19 cellular contexts compared by ENCODE assay signal in the genomic region with DNA sequence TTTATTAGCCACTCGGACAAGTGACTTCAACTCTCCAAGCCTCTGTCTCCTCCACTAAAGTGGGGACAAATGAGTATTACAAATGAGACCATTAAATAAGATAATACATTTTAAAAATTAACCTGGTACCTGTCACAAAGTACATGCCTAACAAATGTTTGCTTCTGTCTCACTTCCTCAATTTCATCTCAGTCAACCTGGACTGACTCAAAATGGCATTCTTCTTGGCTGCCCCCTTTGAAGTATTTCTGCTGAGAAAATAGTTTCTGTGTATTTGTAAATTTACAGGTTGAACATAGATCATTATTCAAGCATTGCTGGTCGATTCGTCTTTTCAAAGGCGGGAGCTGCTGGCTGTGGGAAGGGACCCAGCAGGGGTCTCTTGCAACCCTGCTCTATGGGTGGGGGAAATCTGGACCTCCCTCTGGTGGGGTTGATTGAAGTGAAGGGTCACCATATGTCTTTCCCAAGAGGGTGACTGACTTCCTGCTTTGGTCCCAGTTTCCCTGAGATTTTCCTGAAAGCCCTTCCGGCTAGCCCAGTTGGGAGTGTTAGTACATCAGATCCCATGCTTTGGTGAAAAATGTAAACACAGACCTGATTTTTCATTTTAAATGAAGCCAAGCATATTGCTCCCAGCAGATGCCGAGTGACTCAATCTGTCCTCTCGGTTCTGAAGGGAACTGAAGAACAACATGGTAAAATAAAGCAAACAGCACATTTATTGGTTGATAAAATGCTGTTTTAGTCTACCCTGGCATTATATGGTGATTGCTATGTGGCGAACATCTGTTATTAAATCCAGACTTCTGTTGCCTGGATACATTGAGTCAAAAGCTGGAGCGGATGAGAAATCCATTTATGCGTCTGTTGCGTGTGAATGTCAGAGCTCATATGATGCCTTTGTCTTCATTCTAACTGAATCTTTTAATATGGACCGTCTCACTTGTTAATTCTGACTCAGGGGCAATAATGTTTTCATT.
DNase-seq lines count a peak whose midpoint lies in the region; ATAC-seq and TF ChIP-seq lines count a peak whose summit lies in the region.
"Had no signal": no experiment of that assay in that cellular context is flagged by ENCODE, and none has a peak within 500 bp of the region (broad histone marks: within the 10 kb centered on the region; RNA-seq: fewer than 3 reads in every experiment).

No MANE protein-coding gene starts in this region.

- H3K36me3 Mint-ChIP-seq in osteocyte (ENCODE audit: unreplicated experiment), result peaks cover 3% of the 10 kb centered on the region
- H3K36me3 Mint-ChIP-seq in activated T-helper 1 cell treated with anti-CD3 and anti-CD28 coated beads, Interleukin-12 subunit alpha, Interleukin-12 subunit beta, Interleukin-2, Interleukin-4 antibody, amounts not matched to agents 30 ng/mL and 10 ng/mL and 1 ng/mL, durations not matched to agents 14 hours and 24 hours and 36 hours (ENCODE audit: low read depth), result peaks cover 2% of the 10 kb centered on the region

- peak; percentile 88 for DNase-seq in cerebellar cortex (ENCODE audit: low spot score)
- DNase-seq in osteocyte (ENCODE audit: extremely low spot score, unreplicated experiment), result no peak
- no peak for DNase-seq in HuH-7.5 (ENCODE audit: low spot score)
- DNase-seq in activated T-helper 1 cell treated with anti-CD3 and anti-CD28 coated beads, Interleukin-12 subunit alpha, Interleukin-12 subunit beta, Interleukin-2, Interleukin-4 antibody, amounts not matched to agents 30 ng/mL and 10 ng/mL and 1 ng/mL, durations not matched to agents 14 hours and 24 hours and 36 hours (ENCODE audit: low spot score), result no peak
- DNase-seq: AML-193, COR-L47, gastrocnemius medialis, Kasumi-1, left ventricle myocardium inferior, ovary, sigmoid colon, substantia nigra had no signal

- H3K4me3 Mint-ChIP-seq in osteocyte (ENCODE audit: unreplicated experiment), result no peak overlapping the region
- H3K4me3 Mint-ChIP-seq in activated T-helper 1 cell treated with anti-CD3 and anti-CD28 coated beads, Interleukin-12 subunit alpha, Interleukin-12 subunit beta, Interleukin-2, Interleukin-4 antibody, amounts not matched to agents 30 ng/mL and 10 ng/mL and 1 ng/mL, durations not matched to agents 14 hours and 24 hours and 36 hours, result no peak overlapping the region
- H3K4me3 Mint-ChIP-seq: central memory CD8-positive, alpha-beta T cell; GM23338; T-helper 2 cell treated with Interferon-gamma antibody and Interleukin-4, amounts not matched to agents 5 μg/mL and 100 μg/mL, for 36 hours had no signal

- peak overlapping the region; percentile 82 for H3K27ac Mint-ChIP-seq in osteocyte (ENCODE audit: unreplicated experiment)
- H3K27ac Mint-ChIP-seq in activated T-helper 1 cell treated with anti-CD3 and anti-CD28 coated beads, Interleukin-12 subunit alpha, Interleukin-12 subunit beta, Interleukin-2, Interleukin-4 antibody, amounts not matched to agents 30 ng/mL and 10 ng/mL and 1 ng/mL, durations not matched to agents 14 hours and 24 hours and 36 hours, result no peak overlapping the region
- H3K27ac Mint-ChIP-seq: activated T-helper 2 cell treated with anti-CD3 and anti-CD28 coated beads, Interferon-gamma antibody, Interleukin-2, Interleukin-4, amounts not matched to agents 10 μg/mL and 5 μg/mL and 100 μg/mL, durations not matched to agents 14 hours and 24 hours and 36 hours; GM23338; T-helper 2 cell treated with Interferon-gamma antibody and Interleukin-4, amounts not matched to agents 5 μg/mL and 100 μg/mL, for 36 hours had no signal

- no peak for TF ChIP-seq CTCF in osteocyte (IDR thresholded peaks at IDR 0.05)

- peaks cover 27% of the 10 kb centered on the region for H3K4me1 Mint-ChIP-seq in osteocyte (ENCODE audit: unreplicated experiment)
- peaks cover 12% of the 10 kb centered on the region for H3K4me1 Mint-ChIP-seq in activated T-helper 1 cell treated with anti-CD3 and anti-CD28 coated beads, Interleukin-12 subunit alpha, Interleukin-12 subunit beta, Interleukin-2, Interleukin-4 antibody, amounts not matched to agents 30 ng/mL and 10 ng/mL and 1 ng/mL, durations not matched to agents 14 hours and 24 hours and 36 hours (ENCODE audit: low read depth)
- H3K4me1 Mint-ChIP-seq: central memory CD8-positive, alpha-beta T cell had no signal

- peaks cover 6% of the 10 kb centered on the region for H3K9me3 Mint-ChIP-seq in osteocyte (ENCODE audit: unreplicated experiment)
- H3K9me3 Mint-ChIP-seq in activated T-helper 1 cell treated with anti-CD3 and anti-CD28 coated beads, Interleukin-12 subunit alpha, Interleukin-12 subunit beta, Interleukin-2, Interleukin-4 antibody, amounts not matched to agents 30 ng/mL and 10 ng/mL and 1 ng/mL, durations not matched to agents 14 hours and 24 hours and 36 hours, result peaks cover 30% of the 10 kb centered on the region
- H3K9me3 Mint-ChIP-seq: central memory CD8-positive, alpha-beta T cell had no signal

- ATAC-seq in GM18909 (IDR thresholded peaks at IDR 0.05; ENCODE audit: poor library complexity, unreplicated experiment) (peak; percentile 45), HG03354 (IDR thresholded peaks at IDR 0.05; ENCODE audit: poor library complexity, severe bottlenecking, unreplicated experiment) (peak; percentile 61), SK-N-SH treated with all-trans-retinoic acid at 6 μM for 48 hours (no peak)
- ATAC-seq: gastrocnemius medialis, GM23338 had no signal

- H3K27me3 Mint-ChIP-seq in osteocyte (ENCODE audit: unreplicated experiment), result peaks cover 2% of the 10 kb centered on the region
- H3K27me3 Mint-ChIP-seq in activated T-helper 1 cell treated with anti-CD3 and anti-CD28 coated beads, Interleukin-12 subunit alpha, Interleukin-12 subunit beta, Interleukin-2, Interleukin-4 antibody, amounts not matched to agents 30 ng/mL and 10 ng/mL and 1 ng/mL, durations not matched to agents 14 hours and 24 hours and 36 hours (ENCODE audit: insufficient read depth), result peaks cover 24% of the 10 kb centered on the region

- intact Hi-C loops in activated T-helper 1 cell treated with anti-CD3 and anti-CD28 coated beads, Interleukin-12 subunit alpha, Interleukin-12 subunit beta, Interleukin-2, Interleukin-4 antibody, amounts not matched to agents 30 ng/mL and 10 ng/mL and 1 ng/mL, durations not matched to agents 14 hours and 24 hours and 36 hours (cut with micrococcal nuclease), result no loop called here

TF ChIP-seq in SK-N-SH treated with all-trans-retinoic acid at 6 μM for 48 hours, 23 proteins besides CTCF, POLR2A, EP300 and RAD21:
- TF ChIP-seq GLIS3 (CRISPR knock-in tag; IDR thresholded peaks at IDR 0.05) (no peak), TOX (CRISPR knock-in tag; IDR thresholded peaks at IDR 0.05; ENCODE audit: borderline replicate concordance) (no peak), ARNTL (CRISPR knock-in tag; IDR thresholded peaks at IDR 0.05; ENCODE audit: borderline replicate concordance, low read depth) (no peak), ZFP30 (CRISPR knock-in tag; IDR thresholded peaks at IDR 0.05) (no peak), CSDC2 (CRISPR knock-in tag; IDR thresholded peaks at IDR 0.05) (no peak)
- TF ChIP-seq, protein P1, sequence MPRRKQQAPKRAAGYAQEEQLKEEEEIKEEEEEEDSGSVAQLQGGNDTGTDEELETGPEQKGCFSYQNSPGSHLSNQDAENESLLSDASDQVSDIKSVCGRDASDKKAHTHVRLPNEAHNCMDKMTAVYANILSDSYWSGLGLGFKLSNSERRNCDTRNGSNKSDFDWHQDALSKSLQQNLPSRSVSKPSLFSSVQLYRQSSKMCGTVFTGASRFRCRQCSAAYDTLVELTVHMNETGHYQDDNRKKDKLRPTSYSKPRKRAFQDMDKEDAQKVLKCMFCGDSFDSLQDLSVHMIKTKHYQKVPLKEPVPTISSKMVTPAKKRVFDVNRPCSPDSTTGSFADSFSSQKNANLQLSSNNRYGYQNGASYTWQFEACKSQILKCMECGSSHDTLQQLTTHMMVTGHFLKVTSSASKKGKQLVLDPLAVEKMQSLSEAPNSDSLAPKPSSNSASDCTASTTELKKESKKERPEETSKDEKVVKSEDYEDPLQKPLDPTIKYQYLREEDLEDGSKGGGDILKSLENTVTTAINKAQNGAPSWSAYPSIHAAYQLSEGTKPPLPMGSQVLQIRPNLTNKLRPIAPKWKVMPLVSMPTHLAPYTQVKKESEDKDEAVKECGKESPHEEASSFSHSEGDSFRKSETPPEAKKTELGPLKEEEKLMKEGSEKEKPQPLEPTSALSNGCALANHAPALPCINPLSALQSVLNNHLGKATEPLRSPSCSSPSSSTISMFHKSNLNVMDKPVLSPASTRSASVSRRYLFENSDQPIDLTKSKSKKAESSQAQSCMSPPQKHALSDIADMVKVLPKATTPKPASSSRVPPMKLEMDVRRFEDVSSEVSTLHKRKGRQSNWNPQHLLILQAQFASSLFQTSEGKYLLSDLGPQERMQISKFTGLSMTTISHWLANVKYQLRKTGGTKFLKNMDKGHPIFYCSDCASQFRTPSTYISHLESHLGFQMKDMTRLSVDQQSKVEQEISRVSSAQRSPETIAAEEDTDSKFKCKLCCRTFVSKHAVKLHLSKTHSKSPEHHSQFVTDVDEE (CRISPR knock-in tag; IDR thresholded peaks at IDR 0.05), result no peak
